Comparison of ENCODE assay signal across 22 cellular contexts in the genomic region with DNA sequence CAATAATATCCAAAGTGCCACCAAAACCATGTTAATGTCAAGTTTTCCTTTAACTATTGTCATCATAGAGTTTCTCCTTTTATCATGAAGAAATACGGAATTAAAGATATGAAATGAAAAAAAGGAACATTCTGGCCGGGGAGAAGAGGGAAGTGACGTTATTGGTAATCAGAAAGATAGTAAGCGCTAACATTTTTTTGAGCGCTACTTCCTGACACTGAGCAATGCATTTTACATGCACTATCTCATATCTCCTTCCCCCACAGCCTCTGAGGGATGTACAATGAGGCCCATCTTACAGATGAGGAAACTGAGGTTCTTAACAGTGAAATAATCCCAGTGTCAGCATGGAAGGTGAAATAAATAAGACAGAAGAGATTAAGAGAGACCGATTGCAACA.
DNase-seq lines count a peak whose midpoint lies in the region; ATAC-seq, FAIRE-seq and TF ChIP-seq lines count a peak whose summit lies in the region.
"Had no signal": no experiment of that assay in that cellular context is flagged by ENCODE, and none has a peak within 500 bp of the region (broad histone marks: within the 10 kb centered on the region; RNA-seq: fewer than 3 reads in every experiment).

No MANE protein-coding gene starts in this region.

- ATAC-seq in A549 (no peak), Panc1 (no peak), K562 (no peak)
- ATAC-seq: Right ventricle myocardium inferior had no signal

- POLR2A ChIA-PET in A549 (lab: Yijun Ruan, JAX) (no interaction called here), Panc1 (lab: Charles Lee) (no interaction called here), K562 (lab: Yijun Ruan, JAX) (interaction anchor here (1.1 kb wide), 1 partner anchor 8 kb away, joined by 3 read pairs; no protein-coding TSS in a partner anchor)

- WGBS in A549 (ENCODE audit: missing lambda C conversion rate): 91% methylated on average over 6 of the region's 6 CpGs
- WGBS in K562 (ENCODE audit: insufficient coverage, low coverage, missing lambda C conversion rate): 0% methylated on average over 6 of the region's 6 CpGs

- DNase-seq in A549 (ENCODE audit: low read depth in 1 of 2, low spot score in 1 of 2) (no peak), MV-4-11 (lab: John Stamatoyannopoulos, UW) (peak; percentile 81), Panc1 (ENCODE audit: low read depth, low spot score) (no peak), K562 (ENCODE audit: extremely low read depth in 1 of 4, low spot score in 3 of 4) (no peak), D721Med (ENCODE audit: insufficient read length, low spot score) (no peak), GM19239 (ENCODE audit: insufficient read length, low spot score) (no peak)
- no peak for DNase-seq in activated CD4-positive, alpha-beta T cell treated with anti-CD3 and anti-CD28 coated beads, Interleukin-2, amount 50 U/mL, for 48 hours
- DNase-seq: BE2C, DMS 273 treated with DMSO at 0.1 percent for 48 hours, DND-41, IMR-90, Karpas-422, NCI-H1092, NCI-H1436, NCI-H187 treated with DMSO at 0.1 percent for 48 hours, NCI-H2107, NCI-H446 treated with DMSO at 0.1 percent for 48 hours, NCI-H526 treated with DMSO at 0.1 percent for 48 hours had no signal

- intact Hi-C loops in Panc1 (cut with micrococcal nuclease; ENCODE audit: unreplicated experiment): loop anchor here (10.0 kb wide), 1 partner anchor 1057 kb away; no protein-coding TSS in a partner anchor
- intact Hi-C loops in K562 (cut with micrococcal nuclease): no loop called here

- H3K27ac ChIP-seq in A549: no peak overlapping the region
- H3K27ac ChIP-seq in Panc1 (ENCODE audit: low read length): peak overlapping the region; percentile 77; the same call in 1 of the 2 replicates
- no peak overlapping the region for H3K27ac ChIP-seq in K562 (ENCODE audit: extremely low read depth, low read depth, low read length)

- H3K4me2 ChIP-seq in A549: no peak overlapping the region
- H3K4me2 ChIP-seq in K562 (ENCODE audit: insufficient read depth, low read length): no peak overlapping the region

- BruUV-seq in Panc1 (replicated peaks; lab: Mats Ljungman, UMichigan) (no TSS peak), K562 (replicated peaks; lab: Mats Ljungman, UMichigan) (no TSS peak)

- H3K36me3 ChIP-seq in Panc1 (ENCODE audit: control insufficient read depth, insufficient read depth, low read length) (no peaks in the 10 kb centered on the region), K562 (ENCODE audit: control insufficient read depth, insufficient read depth, low read length) (no peaks in the 10 kb centered on the region)
- H3K36me3 ChIP-seq: BE2C had no signal

- TF ChIP-seq POLR2A in A549 (IDR thresholded peaks at IDR 0.05; ENCODE audit: low read length) (no peak), K562 (conservative IDR thresholded peaks at IDR 0.05) (no peak)

- no peaks in the 10 kb centered on the region for H3K9me1 ChIP-seq in K562 (ENCODE audit: control insufficient read depth, insufficient read depth, low read length)

- H3K4me1 ChIP-seq in A549: peaks cover 29% of the 10 kb centered on the region
- H3K4me1 ChIP-seq in Panc1 (ENCODE audit: control insufficient read depth, insufficient read depth, low read length): peaks cover 77% of the 10 kb centered on the region
- H3K4me1 ChIP-seq in K562 (replicated peaks in 1 of 2; ENCODE audit: control insufficient read depth in 2 of 2, insufficient read depth in 2 of 2, low read length in 2 of 2): no peaks in the 10 kb centered on the region
- H3K4me1 ChIP-seq: BE2C had no signal

- FAIRE-seq in A549 (lab: Jason Lieb, UNC) (no peak), K562 (lab: Jason Lieb, UNC) (no peak), D721Med (lab: Jason Lieb, UNC) (no peak), GM19239 (lab: Jason Lieb, UNC) (no peak)
- FAIRE-seq: A204.1, GM12892, HTR-8/SVneo had no signal

- H3K9me3 ChIP-seq in A549: peaks cover 8% of the 10 kb centered on the region
- H3K9me3 ChIP-seq in Panc1 (ENCODE audit: control insufficient read depth, insufficient read depth, low read depth, low read length): no peaks in the 10 kb centered on the region
- no peaks in the 10 kb centered on the region for H3K9me3 ChIP-seq in K562 (replicated peaks; ENCODE audit: control insufficient read depth, insufficient read depth, low read depth, low read length)
- H3K9me3 ChIP-seq: BE2C had no signal

- no peak overlapping the region for H2AFZ ChIP-seq in K562 (ENCODE audit: low read depth, low read length)

- no peaks in the 10 kb centered on the region for H3K27me3 ChIP-seq in Panc1 (ENCODE audit: control insufficient read depth, insufficient read depth, low read length)
- H3K27me3 ChIP-seq in K562 (ENCODE audit: control insufficient read depth in 2 of 2, insufficient read depth in 2 of 2, low read length in 2 of 2): peaks cover 0 to 12% of the 10 kb centered on the region in 2 experiments; a peak in 3 of 5 replicates
- H3K27me3 ChIP-seq: BE2C had no signal

- H3K4me3 ChIP-seq in A549 (no peak overlapping the region), Panc1 (ENCODE audit: low read depth in 2 of 2, low read length in 2 of 2) (no peak overlapping the region), K562 (no peak overlapping the region)

- TF ChIP-seq CTCF in A549 (IDR thresholded peaks at IDR 0.05) (no peak), Panc1 (IDR thresholded peaks at IDR 0.05) (no peak), K562 (IDR thresholded peaks at IDR 0.05 in 2 of 3, conservative IDR thresholded peaks at IDR 0.05 in 1 of 3; ENCODE audit: insufficient read depth in 2 of 3, low read depth in 1 of 3, low read length in 3 of 3) (no peak), D721Med (IDR thresholded peaks at IDR 0.05; ENCODE audit: insufficient read depth, missing control alignments) (no peak)

- in situ Hi-C loops in Panc1 (cut with HindIII; ENCODE audit: low pct_unique_long_range_greater_than_20kb, low sequenced_read_pairs) (no loop called here), K562 (cut with MboI) (loop anchor here (10.0 kb wide), 1 partner anchor 1897 kb away; no protein-coding TSS in a partner anchor)

- CTCF ChIA-PET in A549 (lab: Yijun Ruan, JAX) (interaction anchor here (0.6 to 5.5 kb wide), 2 partner anchors 9 to 525 kb away, joined by 3 to 43 read pairs; no protein-coding TSS in a partner anchor), Panc1 (lab: Charles Lee) (no interaction called here), K562 (lab: Yijun Ruan, JAX; ENCODE audit: low intra/inter-chr PET ratio) (no interaction called here)

- TF ChIP-seq RAD21 in A549 (conservative IDR thresholded peaks at IDR 0.05 in 1 of 2, IDR thresholded peaks at IDR 0.05 in 1 of 2) (no peak), K562 (CRISPR knock-in tag; conservative IDR thresholded peaks at IDR 0.05 in 1 of 2, IDR thresholded peaks at IDR 0.05 in 1 of 2) (no peak)

- no peaks in the 10 kb centered on the region for H3K79me2 ChIP-seq in K562 (ENCODE audit: control insufficient read depth, insufficient read depth, low read length)

- H3K9ac ChIP-seq in K562 (ENCODE audit: insufficient read depth in 1 of 2, low read depth in 2 of 2, low read length in 2 of 2): no peak overlapping the region

- no peaks in the 10 kb centered on the region for H4K20me1 ChIP-seq in K562 (replicated peaks; ENCODE audit: control insufficient read depth, insufficient read depth, low read length)

- no peak for TF ChIP-seq EP300 in A549 (IDR thresholded peaks at IDR 0.05)
- no peak for TF ChIP-seq EP300 in K562 (IDR thresholded peaks at IDR 0.05; ENCODE audit: low read length)

TF ChIP-seq in A549, 52 proteins besides CTCF, POLR2A, EP300 and RAD21:
- 0 out of 2 replicates have a peak, but pooled peaks have one; percentile 24 for TF ChIP-seq KDM1A (IDR thresholded peaks at IDR 0.05; ENCODE audit: low read depth)
- TF ChIP-seq HDAC2 (IDR thresholded peaks at IDR 0.05): no peak
- no peak for TF ChIP-seq ZNF302 (CRISPR knock-in tag; IDR thresholded peaks at IDR 0.05)

TF ChIP-seq in K562, 482 proteins besides CTCF, POLR2A, EP300 and RAD21:
- TF ChIP-seq THRAP3 (IDR thresholded peaks at IDR 0.05; ENCODE audit: borderline replicate concordance) (no peak), POLR2AphosphoS5 (IDR thresholded peaks at IDR 0.05; ENCODE audit: control insufficient read depth, insufficient read depth, low read depth, low read length) (no peak), YBX1 (IDR thresholded peaks at IDR 0.05) (no peak), RBM25 (IDR thresholded peaks at IDR 0.05; ENCODE audit: low read depth, low read length, severe bottlenecking) (peak; percentile 17), ZKSCAN1 (IDR thresholded peaks at IDR 0.05; ENCODE audit: low read depth, low read length) (no peak)
